In genomic region chr14:92586001-92586947, GRCh38 we compare ENCODE assay signal across 8 cellular contexts.
DNase-seq lines count a peak whose midpoint lies in the region; FAIRE-seq and TF ChIP-seq lines count a peak whose summit lies in the region.

No MANE protein-coding gene starts in this region.

- no peak overlapping the region for H3K4ac ChIP-seq in mesendoderm (ENCODE audit: low read depth, low read length)

- peak overlapping the region; percentile 63 for H3K4me3 Mint-ChIP-seq in activated naive CD8-positive, alpha-beta T cell treated with anti-CD3 and anti-CD28 coated beads for 36 hours
- H3K4me3 Mint-ChIP-seq in type B pancreatic cell, result no peak overlapping the region

- no peak for TF ChIP-seq POLR2A in GM12892 (IDR thresholded peaks at IDR 0.05; ENCODE audit: low read depth, low read length)

- H3K56ac ChIP-seq in mesendoderm (ENCODE audit: low read length), result no peak overlapping the region

- DNase-seq in GM12892 (ENCODE audit: insufficient read length), result no peak
- DNase-seq in KG1 (lab: John Stamatoyannopoulos, UW), result peak; percentile 66
- peak; percentile 38 for DNase-seq in activated naive CD8-positive, alpha-beta T cell treated with anti-CD3 and anti-CD28 coated beads for 36 hours
- peak; percentile 12 for DNase-seq in left kidney (ENCODE audit: low read depth, low spot score)
- no peak for DNase-seq in type B pancreatic cell (ENCODE audit: extremely low spot score, unreplicated experiment)
- no peak for DNase-seq in DMS79 (lab: John Stamatoyannopoulos, UW)
- DNase-seq in mesendoderm, result no peak
- no peak for DNase-seq in posterior cingulate gyrus

- no peak overlapping the region for H2BK5ac ChIP-seq in mesendoderm (ENCODE audit: low read length)

- no peak for TF ChIP-seq CTCF in type B pancreatic cell (conservative IDR thresholded peaks at IDR 0.05)

- no peak overlapping the region for H3K4me3 ChIP-seq in mesendoderm (ENCODE audit: low read length)

- H4K5ac ChIP-seq in mesendoderm (ENCODE audit: low read length), result no peak overlapping the region

- H3K9ac ChIP-seq in mesendoderm (ENCODE audit: low read length), result no peak overlapping the region

- H2AK5ac ChIP-seq in mesendoderm (ENCODE audit: low read length), result no peak overlapping the region

- no peaks in the 10 kb centered on the region for H3K79me1 ChIP-seq in mesendoderm (ENCODE audit: low read length)

- no peaks in the 10 kb centered on the region for H3K27me3 ChIP-seq in mesendoderm (ENCODE audit: insufficient read depth, low read length, poor library complexity)

- H3K27ac Mint-ChIP-seq in activated naive CD8-positive, alpha-beta T cell treated with anti-CD3 and anti-CD28 coated beads for 36 hours, result peak overlapping the region; percentile 98
- H3K27ac Mint-ChIP-seq in type B pancreatic cell, result peak overlapping the region; percentile 12

- H3K36me3 Mint-ChIP-seq in activated naive CD8-positive, alpha-beta T cell treated with anti-CD3 and anti-CD28 coated beads for 36 hours, result peaks cover 81% of the 10 kb centered on the region
- peaks cover 7% of the 10 kb centered on the region for H3K36me3 Mint-ChIP-seq in type B pancreatic cell

- peaks cover 9% of the 10 kb centered on the region for H3K9me3 Mint-ChIP-seq in activated naive CD8-positive, alpha-beta T cell treated with anti-CD3 and anti-CD28 coated beads for 36 hours
- no peaks in the 10 kb centered on the region for H3K9me3 Mint-ChIP-seq in type B pancreatic cell

- no peak overlapping the region for H3K23ac ChIP-seq in mesendoderm (ENCODE audit: low read length)

- no peaks in the 10 kb centered on the region for H3K27me3 Mint-ChIP-seq in activated naive CD8-positive, alpha-beta T cell treated with anti-CD3 and anti-CD28 coated beads for 36 hours
- peaks cover 3% of the 10 kb centered on the region for H3K27me3 Mint-ChIP-seq in type B pancreatic cell

- H3K36me3 ChIP-seq in mesendoderm (ENCODE audit: control insufficient read depth, insufficient read depth, low read length), result no peaks in the 10 kb centered on the region

- H3K4me2 ChIP-seq in mesendoderm (ENCODE audit: low read length), result no peak overlapping the region

- no peaks in the 10 kb centered on the region for H3K4me1 ChIP-seq in mesendoderm (ENCODE audit: control insufficient read depth, low read depth, low read length)

- H3K4me1 Mint-ChIP-seq in activated naive CD8-positive, alpha-beta T cell treated with anti-CD3 and anti-CD28 coated beads for 36 hours, result peaks cover 94% of the 10 kb centered on the region
- peaks cover 5% of the 10 kb centered on the region for H3K4me1 Mint-ChIP-seq in type B pancreatic cell (ENCODE audit: unreplicated experiment)

- H2BK15ac ChIP-seq in mesendoderm (replicated peaks; ENCODE audit: low read depth), result no peak overlapping the region

- FAIRE-seq in GM12892 (lab: Jason Lieb, UNC), result peak; percentile 33

- H3K27ac ChIP-seq in mesendoderm (ENCODE audit: low read depth, low read length), result no peak overlapping the region

- no peaks in the 10 kb centered on the region for H3K79me2 ChIP-seq in mesendoderm (ENCODE audit: control insufficient read depth, insufficient read depth, low read length)

- no peak overlapping the region for H3K18ac ChIP-seq in mesendoderm (ENCODE audit: low read length)

- whole genome bisulfite sequencing in mesendoderm (ENCODE audit: extremely low coverage, insufficient coverage, low lambda C conversion rate), result no CpG with 5 or more reads among the region's 9 CpGs

- intact Hi-C loops in posterior cingulate gyrus (cut with DNase I), result no loop called here

- H4K8ac ChIP-seq in mesendoderm (ENCODE audit: low read depth, low read length), result no peak overlapping the region

- no peak overlapping the region for H2BK120ac ChIP-seq in mesendoderm (ENCODE audit: low read depth, low read length)

Comparison
In these comparisons a context has a peak if more than half of its experiments do, and no peak if none do; other contexts are left out.
1. DNase-seq: peak in KG1 (single experiment), activated naive CD8-positive, alpha-beta T cell treated with anti-CD3 and anti-CD28 coated beads for 36 hours (single experiment) and left kidney (single experiment); none in GM12892 (single experiment), type B pancreatic cell (single experiment), DMS79 (single experiment), mesendoderm (single experiment) and posterior cingulate gyrus (0 of 10).